Comparison of ENCODE assay signal across 1 cellular context in the genomic region with DNA sequence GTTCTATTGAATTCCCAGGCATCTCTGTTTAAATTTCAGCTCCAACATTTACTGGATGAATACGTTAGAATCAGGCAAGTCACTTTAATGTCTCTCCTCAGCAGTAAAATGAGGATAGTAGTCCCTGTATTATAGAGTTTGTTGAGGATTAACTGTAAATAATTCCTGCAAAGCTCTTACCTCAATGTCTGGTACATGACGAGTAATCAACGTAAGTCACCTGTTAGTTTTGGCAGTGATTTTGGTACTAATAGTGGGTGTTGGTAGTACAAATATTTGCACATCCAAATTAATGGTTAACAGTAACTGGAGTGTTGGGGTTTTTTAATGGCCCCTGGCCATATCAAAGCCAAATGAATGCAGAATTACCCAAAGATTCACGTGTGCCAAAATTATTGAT.
TF ChIP-seq lines count a peak whose summit lies in the region.

No MANE protein-coding gene starts in this region.

TF ChIP-seq in A549, 52 proteins besides CTCF, POLR2A, EP300 and RAD21 (continued from another document):
- TF ChIP-seq, protein P1, sequence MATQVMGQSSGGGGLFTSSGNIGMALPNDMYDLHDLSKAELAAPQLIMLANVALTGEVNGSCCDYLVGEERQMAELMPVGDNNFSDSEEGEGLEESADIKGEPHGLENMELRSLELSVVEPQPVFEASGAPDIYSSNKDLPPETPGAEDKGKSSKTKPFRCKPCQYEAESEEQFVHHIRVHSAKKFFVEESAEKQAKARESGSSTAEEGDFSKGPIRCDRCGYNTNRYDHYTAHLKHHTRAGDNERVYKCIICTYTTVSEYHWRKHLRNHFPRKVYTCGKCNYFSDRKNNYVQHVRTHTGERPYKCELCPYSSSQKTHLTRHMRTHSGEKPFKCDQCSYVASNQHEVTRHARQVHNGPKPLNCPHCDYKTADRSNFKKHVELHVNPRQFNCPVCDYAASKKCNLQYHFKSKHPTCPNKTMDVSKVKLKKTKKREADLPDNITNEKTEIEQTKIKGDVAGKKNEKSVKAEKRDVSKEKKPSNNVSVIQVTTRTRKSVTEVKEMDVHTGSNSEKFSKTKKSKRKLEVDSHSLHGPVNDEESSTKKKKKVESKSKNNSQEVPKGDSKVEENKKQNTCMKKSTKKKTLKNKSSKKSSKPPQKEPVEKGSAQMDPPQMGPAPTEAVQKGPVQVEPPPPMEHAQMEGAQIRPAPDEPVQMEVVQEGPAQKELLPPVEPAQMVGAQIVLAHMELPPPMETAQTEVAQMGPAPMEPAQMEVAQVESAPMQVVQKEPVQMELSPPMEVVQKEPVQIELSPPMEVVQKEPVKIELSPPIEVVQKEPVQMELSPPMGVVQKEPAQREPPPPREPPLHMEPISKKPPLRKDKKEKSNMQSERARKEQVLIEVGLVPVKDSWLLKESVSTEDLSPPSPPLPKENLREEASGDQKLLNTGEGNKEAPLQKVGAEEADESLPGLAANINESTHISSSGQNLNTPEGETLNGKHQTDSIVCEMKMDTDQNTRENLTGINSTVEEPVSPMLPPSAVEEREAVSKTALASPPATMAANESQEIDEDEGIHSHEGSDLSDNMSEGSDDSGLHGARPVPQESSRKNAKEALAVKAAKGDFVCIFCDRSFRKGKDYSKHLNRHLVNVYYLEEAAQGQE (IDR thresholded peaks at IDR 0.05): no peak
- TF ChIP-seq RARB (CRISPR knock-in tag; IDR thresholded peaks at IDR 0.05) (peak; percentile 89), CHD2 (IDR thresholded peaks at IDR 0.05; ENCODE audit: low read length, partially characterized antibody) (no peak), CBX8 (IDR thresholded peaks at IDR 0.05) (no peak), HOXB13 (CRISPR knock-in tag; IDR thresholded peaks at IDR 0.05; ENCODE audit: low read depth) (peak; percentile 95), MAFK (IDR thresholded peaks at IDR 0.05; ENCODE audit: partially characterized antibody) (peak; percentile 21), GATA3 (IDR thresholded peaks at IDR 0.05; ENCODE audit: borderline replicate concordance) (peak; percentile 99), NFE2L2 (conservative IDR thresholded peaks at IDR 0.05; ENCODE audit: low read length) (no peak), RFX5 (IDR thresholded peaks at IDR 0.05) (no peak), HOXA7 (CRISPR knock-in tag; IDR thresholded peaks at IDR 0.05) (peak; percentile 91), POLR2AphosphoS2 (conservative IDR thresholded peaks at IDR 0.05; ENCODE audit: low read length) (no peak), KDM1A (IDR thresholded peaks at IDR 0.05; ENCODE audit: low read depth) (no peak), JUNB (IDR thresholded peaks at IDR 0.05) (peak; percentile 95), FOSB (CRISPR knock-in tag; IDR thresholded peaks at IDR 0.05) (peak; percentile 95), CEBPB (IDR thresholded peaks at IDR 0.05) (peak; percentile 35 to 57; a peak in 3 of 4 replicates), CHD4 (IDR thresholded peaks at IDR 0.05; ENCODE audit: borderline replicate concordance) (no peak), BHLHE40 (IDR thresholded peaks at IDR 0.05; ENCODE audit: low read depth, low read length) (no peak), ESRRA (IDR thresholded peaks at IDR 0.05; ENCODE audit: borderline replicate concordance, low read length) (no peak), EHF (CRISPR knock-in tag; IDR thresholded peaks at IDR 0.05) (peak; percentile 95)
- TF ChIP-seq, protein P2, sequence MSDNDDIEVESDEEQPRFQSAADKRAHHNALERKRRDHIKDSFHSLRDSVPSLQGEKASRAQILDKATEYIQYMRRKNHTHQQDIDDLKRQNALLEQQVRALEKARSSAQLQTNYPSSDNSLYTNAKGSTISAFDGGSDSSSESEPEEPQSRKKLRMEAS (IDR thresholded peaks at IDR 0.05): peak; percentile 52
- TF ChIP-seq, protein P3, sequence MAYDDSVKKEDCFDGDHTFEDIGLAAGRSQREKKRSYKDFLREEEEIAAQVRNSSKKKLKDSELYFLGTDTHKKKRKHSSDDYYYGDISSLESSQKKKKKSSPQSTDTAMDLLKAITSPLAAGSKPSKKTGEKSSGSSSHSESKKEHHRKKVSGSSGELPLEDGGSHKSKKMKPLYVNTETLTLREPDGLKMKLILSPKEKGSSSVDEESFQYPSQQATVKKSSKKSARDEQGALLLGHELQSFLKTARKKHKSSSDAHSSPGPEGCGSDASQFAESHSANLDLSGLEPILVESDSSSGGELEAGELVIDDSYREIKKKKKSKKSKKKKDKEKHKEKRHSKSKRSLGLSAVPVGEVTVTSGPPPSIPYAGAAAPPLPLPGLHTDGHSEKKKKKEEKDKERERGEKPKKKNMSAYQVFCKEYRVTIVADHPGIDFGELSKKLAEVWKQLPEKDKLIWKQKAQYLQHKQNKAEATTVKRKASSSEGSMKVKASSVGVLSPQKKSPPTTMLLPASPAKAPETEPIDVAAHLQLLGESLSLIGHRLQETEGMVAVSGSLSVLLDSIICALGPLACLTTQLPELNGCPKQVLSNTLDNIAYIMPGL (CRISPR knock-in tag; IDR thresholded peaks at IDR 0.05; ENCODE audit: borderline replicate concordance): no peak
- TF ChIP-seq, protein P4, sequence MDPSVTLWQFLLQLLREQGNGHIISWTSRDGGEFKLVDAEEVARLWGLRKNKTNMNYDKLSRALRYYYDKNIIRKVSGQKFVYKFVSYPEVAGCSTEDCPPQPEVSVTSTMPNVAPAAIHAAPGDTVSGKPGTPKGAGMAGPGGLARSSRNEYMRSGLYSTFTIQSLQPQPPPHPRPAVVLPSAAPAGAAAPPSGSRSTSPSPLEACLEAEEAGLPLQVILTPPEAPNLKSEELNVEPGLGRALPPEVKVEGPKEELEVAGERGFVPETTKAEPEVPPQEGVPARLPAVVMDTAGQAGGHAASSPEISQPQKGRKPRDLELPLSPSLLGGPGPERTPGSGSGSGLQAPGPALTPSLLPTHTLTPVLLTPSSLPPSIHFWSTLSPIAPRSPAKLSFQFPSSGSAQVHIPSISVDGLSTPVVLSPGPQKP (IDR thresholded peaks at IDR 0.05; ENCODE audit: low read depth, low read length): no peak
- TF ChIP-seq, protein P5, sequence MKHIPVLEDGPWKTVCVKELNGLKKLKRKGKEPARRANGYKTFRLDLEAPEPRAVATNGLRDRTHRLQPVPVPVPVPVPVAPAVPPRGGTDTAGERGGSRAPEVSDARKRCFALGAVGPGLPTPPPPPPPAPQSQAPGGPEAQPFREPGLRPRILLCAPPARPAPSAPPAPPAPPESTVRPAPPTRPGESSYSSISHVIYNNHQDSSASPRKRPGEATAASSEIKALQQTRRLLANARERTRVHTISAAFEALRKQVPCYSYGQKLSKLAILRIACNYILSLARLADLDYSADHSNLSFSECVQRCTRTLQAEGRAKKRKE (CRISPR knock-in tag; IDR thresholded peaks at IDR 0.05; ENCODE audit: low read depth): peak; percentile 82; the same call in 1 of the 2 replicates
